ENCODE assay signal across 13 cellular contexts in the genomic region with DNA sequence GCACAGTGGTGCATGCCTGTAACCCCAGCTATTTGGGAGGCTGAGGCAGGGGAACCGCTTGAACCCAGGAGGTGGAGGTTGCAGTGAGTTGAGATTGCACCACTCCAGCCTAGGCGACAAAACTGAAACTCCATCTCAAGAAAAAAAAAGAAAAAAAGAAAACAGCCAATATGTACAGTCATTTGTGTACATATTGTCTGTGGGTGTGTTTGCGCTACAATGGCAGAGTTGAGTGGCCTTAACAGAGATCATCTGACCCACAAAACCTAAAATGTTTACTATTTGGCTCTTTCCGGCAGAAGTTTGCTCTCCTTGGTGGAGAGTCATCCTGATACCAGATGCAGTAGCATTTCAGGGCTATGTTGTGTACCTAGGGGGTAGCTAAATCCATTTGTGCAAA. TPM values are rescaled to one million over a fixed set of nuclear protein-coding genes. Genes with fewer than 3 reads are reported as not detected.
DNase-seq lines count a peak whose midpoint lies in the region; ATAC-seq and TF ChIP-seq lines count a peak whose summit lies in the region.
"Had no signal": no experiment of that assay in that cellular context is flagged by ENCODE, and none has a peak within 500 bp of the region (broad histone marks: within the 10 kb centered on the region; RNA-seq: fewer than 3 reads in every experiment).

No MANE protein-coding gene starts in this region.

- H3K27me3 Mint-ChIP-seq in CD4-positive, CD25-positive, alpha-beta regulatory T cell: no peaks in the 10 kb centered on the region
- H3K27me3 Mint-ChIP-seq in T-helper 1 cell treated with Interleukin-12 subunit alpha and Interleukin-12 subunit beta and Interleukin-4 antibody, amounts not matched to agents 30 μg/mL and 1 μg/mL, for 36 hours (ENCODE audit: low read depth): no peaks in the 10 kb centered on the region
- no peaks in the 10 kb centered on the region for H3K27me3 Mint-ChIP-seq in glutamatergic neuron (ENCODE audit: unreplicated experiment)

- ATAC-seq in CD4-positive, CD25-positive, alpha-beta regulatory T cell (ENCODE audit: low read depth in 2 of 2): peak in 1 of 2 donors; percentile 27
- ATAC-seq in GM18502 (IDR thresholded peaks at IDR 0.05; ENCODE audit: poor library complexity, unreplicated experiment) (peak; percentile 80), HG02678 (IDR thresholded peaks at IDR 0.05; ENCODE audit: unreplicated experiment) (peak; percentile 35)
- ATAC-seq: lower lobe of right lung, psoas muscle had no signal

- no peaks in the 10 kb centered on the region for H3K9me3 ChIP-seq in CD4-positive, CD25-positive, alpha-beta regulatory T cell (ENCODE audit: control insufficient read depth in 2 of 2, low read length in 2 of 2)
- H3K9me3 ChIP-seq: Caco-2, lower lobe of right lung, psoas muscle had no signal

- no peaks in the 10 kb centered on the region for H3K27me3 ChIP-seq in CD4-positive, CD25-positive, alpha-beta regulatory T cell (ENCODE audit: control insufficient read depth, insufficient read depth, low read length)
- H3K27me3 ChIP-seq in dorsolateral prefrontal cortex: no peaks in the 10 kb centered on the region

- no peak overlapping the region for H3K27ac ChIP-seq in CD4-positive, CD25-positive, alpha-beta regulatory T cell (ENCODE audit: insufficient read depth, low read length, poor library complexity, severe bottlenecking)
- H3K27ac ChIP-seq in dorsolateral prefrontal cortex: no peak overlapping the region
- H3K27ac ChIP-seq: lower lobe of right lung, psoas muscle had no signal

- peak overlapping the region; percentile 63 for H3K4me3 ChIP-seq in CD4-positive, CD25-positive, alpha-beta regulatory T cell (ENCODE audit: low read depth, low read length)
- H3K4me3 ChIP-seq in dorsolateral prefrontal cortex: no peak overlapping the region
- H3K4me3 ChIP-seq: lower lobe of right lung, psoas muscle had no signal

- peaks cover 15 to 89% (median 52%) of the 10 kb centered on the region in 4 donors for H3K4me1 Mint-ChIP-seq in CD4-positive, CD25-positive, alpha-beta regulatory T cell
- peaks cover 76% of the 10 kb centered on the region for H3K4me1 Mint-ChIP-seq in T-helper 1 cell treated with Interleukin-12 subunit alpha and Interleukin-12 subunit beta and Interleukin-4 antibody, amounts not matched to agents 30 μg/mL and 1 μg/mL, for 36 hours (ENCODE audit: low read depth)
- no peaks in the 10 kb centered on the region for H3K4me1 Mint-ChIP-seq in glutamatergic neuron (ENCODE audit: low read depth, unreplicated experiment)

- intact Hi-C loops in dorsolateral prefrontal cortex (cut with DNase I): no loop called here

- peak overlapping the region; percentile 38 to 96 (median 89) for H3K27ac Mint-ChIP-seq in CD4-positive, CD25-positive, alpha-beta regulatory T cell
- H3K27ac Mint-ChIP-seq in T-helper 1 cell treated with Interleukin-12 subunit alpha and Interleukin-12 subunit beta and Interleukin-4 antibody, amounts not matched to agents 30 μg/mL and 1 μg/mL, for 36 hours: peak overlapping the region; percentile 96
- H3K27ac Mint-ChIP-seq in glutamatergic neuron (ENCODE audit: unreplicated experiment): no peak overlapping the region

- no peaks in the 10 kb centered on the region for H3K36me3 ChIP-seq in CD4-positive, CD25-positive, alpha-beta regulatory T cell (ENCODE audit: control insufficient read depth, insufficient read depth, low read length)
- H3K36me3 ChIP-seq: lower lobe of right lung had no signal

- peak overlapping the region; percentile 24 to 77 (median 47) for H3K4me3 Mint-ChIP-seq in CD4-positive, CD25-positive, alpha-beta regulatory T cell
- peak overlapping the region; percentile 49 for H3K4me3 Mint-ChIP-seq in T-helper 1 cell treated with Interleukin-12 subunit alpha and Interleukin-12 subunit beta and Interleukin-4 antibody, amounts not matched to agents 30 μg/mL and 1 μg/mL, for 36 hours
- H3K4me3 Mint-ChIP-seq in glutamatergic neuron (ENCODE audit: unreplicated experiment): no peak overlapping the region

- H3K9me3 Mint-ChIP-seq in CD4-positive, CD25-positive, alpha-beta regulatory T cell: peaks cover 0 to 2% (median 0%) of the 10 kb centered on the region in 7 donors
- no peaks in the 10 kb centered on the region for H3K9me3 Mint-ChIP-seq in T-helper 1 cell treated with Interleukin-12 subunit alpha and Interleukin-12 subunit beta and Interleukin-4 antibody, amounts not matched to agents 30 μg/mL and 1 μg/mL, for 36 hours
- H3K9me3 Mint-ChIP-seq in glutamatergic neuron (ENCODE audit: unreplicated experiment): no peaks in the 10 kb centered on the region

- DNase-seq in CD4-positive, CD25-positive, alpha-beta regulatory T cell: peak in 2 of 3 donors; percentile 31 to 75
- DNase-seq in DMS114 treated with DMSO at 0.1 percent for 48 hours (lab: John Stamatoyannopoulos, UW; ENCODE audit: unreplicated experiment) (no peak), EL (no peak), dorsolateral prefrontal cortex (no peak), glutamatergic neuron (no peak)
- DNase-seq: Caco-2, lower lobe of right lung, NCI-H1048, psoas muscle, trophoblast cell had no signal

- TF ChIP-seq CTCF in dorsolateral prefrontal cortex (IDR thresholded peaks at IDR 0.05 in 54 of 56, conservative IDR thresholded peaks at IDR 0.05 in 2 of 56; ENCODE audit: low read depth in 1 of 56, partially characterized antibody in 56 of 56): no peak
- no peak for TF ChIP-seq CTCF in glutamatergic neuron (IDR thresholded peaks at IDR 0.05; ENCODE audit: partially characterized antibody, unreplicated experiment)

- H3K4me1 ChIP-seq in CD4-positive, CD25-positive, alpha-beta regulatory T cell (ENCODE audit: control insufficient read depth, insufficient read depth, low read length, poor library complexity, severe bottlenecking): peaks cover 92% of the 10 kb centered on the region
- H3K4me1 ChIP-seq: Caco-2, psoas muscle had no signal

- H3K36me3 Mint-ChIP-seq in CD4-positive, CD25-positive, alpha-beta regulatory T cell: no peaks in the 10 kb centered on the region
- H3K36me3 Mint-ChIP-seq in T-helper 1 cell treated with Interleukin-12 subunit alpha and Interleukin-12 subunit beta and Interleukin-4 antibody, amounts not matched to agents 30 μg/mL and 1 μg/mL, for 36 hours (ENCODE audit: low read depth): peaks cover 20% of the 10 kb centered on the region
- H3K36me3 Mint-ChIP-seq in glutamatergic neuron (ENCODE audit: unreplicated experiment): no peaks in the 10 kb centered on the region

RNA-seq across cellular contexts. Expression of a gene that starts 57.9 kb away (rescaled TPM):
- 21.8 TPM for total RNA-seq in CD4-positive, CD25-positive, alpha-beta regulatory T cell
- 10 to 100 TPM; 10.3 to 13.7 (median 12.5) TPM for polyA plus RNA-seq in CD4-positive, CD25-positive, alpha-beta regulatory T cell
- total RNA-seq in dorsolateral prefrontal cortex (10 to 100 TPM in 116 of 120 experiments, 1 to 10 TPM in 4; 8.1 to 27.0 (median 16.6) TPM), glutamatergic neuron (ENCODE audit: unreplicated experiment) (1.9 TPM)

RNA-seq across cellular contexts. Expression of a gene that starts 58.2 kb away (rescaled TPM):
- 11.5 TPM for total RNA-seq in CD4-positive, CD25-positive, alpha-beta regulatory T cell
- polyA plus RNA-seq in CD4-positive, CD25-positive, alpha-beta regulatory T cell: 1 to 10 TPM; 1.9 to 5.1 (median 3.0) TPM
- total RNA-seq in dorsolateral prefrontal cortex (10 to 100 TPM in 5 of 120 experiments, 1 to 10 TPM in 115; 1.2 to 16.0 (median 5.8) TPM), glutamatergic neuron (ENCODE audit: unreplicated experiment) (0.25 TPM)

Comparison
In these comparisons a context has a peak if more than half of its experiments do, and no peak if none do; other contexts are left out.
1. DNase-seq: peak in CD4-positive, CD25-positive, alpha-beta regulatory T cell (2 of 3); none in DMS114 treated with DMSO at 0.1 percent for 48 hours (single experiment), EL (single experiment), dorsolateral prefrontal cortex (0 of 10) and glutamatergic neuron (single experiment).